ENCODE assay signal across 15 cellular contexts in genomic region chr3:10470120-10470665, GRCh38. TPM values are rescaled to one million over a fixed set of nuclear protein-coding genes. Genes with fewer than 3 reads are reported as not detected.
"Had no signal": no experiment of that assay in that cellular context is flagged by ENCODE, and none has a peak within 500 bp of the region (broad histone marks: within the 10 kb centered on the region; RNA-seq: fewer than 3 reads in every experiment).

No MANE protein-coding gene starts in this region.

- H3K27ac ChIP-seq: brain microvascular endothelial cell, colonic mucosa, gastroesophageal sphincter, heart right ventricle, upper lobe of right lung had no signal

- H3K27me3 ChIP-seq: brain microvascular endothelial cell, colonic mucosa had no signal

- DNase-seq: activated CD4-positive, alpha-beta T cell treated with anti-CD3 and anti-CD28 coated beads, Interleukin-2, amount 50 U/mL, for 1 hour; activated CD4-positive, CD25-positive, alpha-beta regulatory T cell treated with anti-CD3 and anti-CD28 coated beads, Interleukin-2, amount 50 U/mL, for 72 hours; activated CD8-positive, alpha-beta memory T cell treated with anti-CD3 and anti-CD28 coated beads, Interleukin-2, amount 50 U/mL, for 4 hours; activated naive CD4-positive, alpha-beta T cell treated with anti-CD3 and anti-CD28 coated beads for 36 hours; activated T-cell treated with anti-CD3 and anti-CD28 coated beads, Interleukin-2, amount 50 U/mL, for 4 hours; anterior cingulate cortex; brain microvascular endothelial cell; colonic mucosa; heart right ventricle; naive thymus-derived CD4-positive, alpha-beta T cell; small intestine; stimulated activated naive B cell treated with anti-CD40 and anti-IgM and Interleukin-4, amounts not matched to agents 10 μg/mL and 1 μg/mL and 100 μg/mL, for 72 hours; upper lobe of right lung had no signal

- H3K4me3 ChIP-seq: colonic mucosa, gastroesophageal sphincter, heart right ventricle, upper lobe of right lung had no signal

- H3K4me1 ChIP-seq: colonic mucosa, upper lobe of right lung had no signal

- H3K9me3 ChIP-seq: colonic mucosa, gastroesophageal sphincter, heart right ventricle, upper lobe of right lung had no signal

- ATAC-seq: esophagus mucosa; gastroesophageal sphincter; heart right ventricle; naive thymus-derived CD4-positive, alpha-beta T cell; stimulated activated naive B cell treated with anti-CD40 and anti-IgM and Interleukin-4, amounts not matched to agents 10 μg/mL and 1 μg/mL and 100 μg/mL, for 72 hours had no signal

- H3K36me3 ChIP-seq: brain microvascular endothelial cell, colonic mucosa, gastroesophageal sphincter, heart right ventricle, upper lobe of right lung had no signal

RNA-seq across cellular contexts. Expression of gene ATP2B2, which starts 35.2 kb away (rescaled TPM):
- total RNA-seq: activated naive CD4-positive, alpha-beta T cell treated with anti-CD3 and anti-CD28 coated beads for 36 hours; naive thymus-derived CD4-positive, alpha-beta T cell had no signal
- polyA plus RNA-seq: naive thymus-derived CD4-positive, alpha-beta T cell had no signal
